8 cellular contexts compared by ENCODE assay signal in genomic region chr10:121928528-121928884, GRCh38. TPM values are rescaled to one million over a fixed set of nuclear protein-coding genes. Genes with fewer than 3 reads are reported as not detected.
DNase-seq lines count a peak whose midpoint lies in the region; ATAC-seq and TF ChIP-seq lines count a peak whose summit lies in the region.

No MANE protein-coding gene starts in this region.

- H3K27ac ChIP-seq in tibial artery = peak overlapping the region; percentile 93 to 99

- H3K36me3 ChIP-seq in tibial artery = no peaks in the 10 kb centered on the region

- H3K4me3 ChIP-seq in cardiac fibroblast (replicated peaks in 1 of 2; ENCODE audit: low read depth in 2 of 2, low read length in 2 of 2) = peak overlapping the region; percentile 58 to 88
- peak overlapping the region; percentile 96 for H3K4me3 ChIP-seq in lower leg skin (ENCODE audit: low read depth, poor library complexity, severe bottlenecking)
- peak overlapping the region; percentile 73 to 98 for H3K4me3 ChIP-seq in tibial artery

- intact Hi-C loops in lower leg skin (cut with DNase I; ENCODE audit: low total_unique reads) (no loop called here), tibial artery (cut with DNase I; ENCODE audit: low total_unique reads) (loop anchor here (5.0 kb wide), 1 partner anchor 124 kb away; no protein-coding TSS in a partner anchor)

- WGBS in lower leg skin, 2 donors = 1 to 5% methylated on average over 15 to 19 of the region's 20 CpGs

- no peaks in the 10 kb centered on the region for H3K9me3 ChIP-seq in tibial artery

- H3K27me3 ChIP-seq in tibial artery = no peaks in the 10 kb centered on the region

- DNase-seq in EH (ENCODE audit: low read depth) (peak; percentile 46), LoVo (ENCODE audit: low spot score) (peak; percentile 11), cardiac fibroblast (ENCODE audit: low read depth in 2 of 2) (peak; percentile 22 to 42), lower leg skin (ENCODE audit: low spot score in 2 of 2) (peak in 1 of 2 donors; percentile 31), tibial artery (peak in 1 of 2 donors; percentile 34), amniotic stem cell (lab: John Stamatoyannopoulos, UW) (no peak), MV-4-11 (lab: John Stamatoyannopoulos, UW) (no peak)

- TF ChIP-seq POLR2A in lower leg skin (IDR thresholded peaks at IDR 0.05) = no peak

- peak; percentile 8 for ATAC-seq in GM21423 (IDR thresholded peaks at IDR 0.05; ENCODE audit: unreplicated experiment)

- TF ChIP-seq CTCF in cardiac fibroblast (IDR thresholded peaks at IDR 0.05; ENCODE audit: low read depth, low read length) (no peak), lower leg skin (IDR thresholded peaks at IDR 0.05) (no peak), tibial artery (IDR thresholded peaks at IDR 0.05) (peak in 1 of 2 experiments; percentile 1)

- H3K4me1 ChIP-seq in tibial artery = peaks cover 0 to 32% (median 11%) of the 10 kb centered on the region in 4 donors

RNA-seq across cellular contexts. Expression of gene ATE1, which starts 0.7 kb away (rescaled TPM):
- 10 to 100 TPM; 11.5 to 22.2 (median 18.2) TPM for total RNA-seq in lower leg skin

RNA-seq across cellular contexts. Expression of gene NSMCE4A, which starts 46.5 kb away (rescaled TPM):
- total RNA-seq in lower leg skin = 10 to 100 TPM; 51.1 to 77.0 (median 56.1) TPM

Comparison
In these comparisons a context has a peak if more than half of its experiments do, and no peak if none do; other contexts are left out.
1. DNase-seq: peak in EH (single experiment), LoVo (single experiment) and cardiac fibroblast (2 of 2); none in amniotic stem cell (single experiment) and MV-4-11 (single experiment).
2. Peak in every context shown above with its lines, with median percentiles within 50 percentile points of each other: H3K4me3 ChIP-seq.